Comparison of ENCODE assay signal across 22 cellular contexts in genomic region chr2:119856469-119856901, GRCh38.
DNase-seq lines count a peak whose midpoint lies in the region; ATAC-seq and TF ChIP-seq lines count a peak whose summit lies in the region.
"Had no signal": no experiment of that assay in that cellular context is flagged by ENCODE, and none has a peak within 500 bp of the region (broad histone marks: within the 10 kb centered on the region; RNA-seq: fewer than 3 reads in every experiment).

No MANE protein-coding gene starts in this region.

- intact Hi-C loops in activated CD4-positive, alpha-beta T cell treated with anti-CD3 and anti-CD28 coated beads for 36 hours (cut with DNase I, micrococcal nuclease): no loop called here

- H3K4me1 Mint-ChIP-seq in activated CD4-positive, alpha-beta T cell treated with anti-CD3 and anti-CD28 coated beads for 36 hours: peaks cover 40% of the 10 kb centered on the region
- peaks cover 12% of the 10 kb centered on the region for H3K4me1 Mint-ChIP-seq in activated T-helper 17 cell treated with anti-CD3 and anti-CD28 coated beads, Interleukin-2, amount 50 U/mL, for 72 hours
- H3K4me1 Mint-ChIP-seq: neural crest cell had no signal

- no peak for TF ChIP-seq CTCF in GM10266 (IDR thresholded peaks at IDR 0.05; ENCODE audit: control insufficient read depth, insufficient read depth, low read depth, missing control alignments)

- POLR2A ChIA-PET in activated CD4-positive, alpha-beta T cell treated with anti-CD3 and anti-CD28 coated beads for 36 hours (lab: Charles Lee): no interaction called here

- peaks cover 15% of the 10 kb centered on the region for H3K9me3 Mint-ChIP-seq in activated CD4-positive, alpha-beta T cell treated with anti-CD3 and anti-CD28 coated beads for 36 hours (ENCODE audit: low read depth)
- H3K9me3 Mint-ChIP-seq in activated T-helper 17 cell treated with anti-CD3 and anti-CD28 coated beads, Interleukin-2, amount 50 U/mL, for 72 hours: peaks cover 13% of the 10 kb centered on the region

- peaks cover 15% of the 10 kb centered on the region for H3K36me3 Mint-ChIP-seq in activated CD4-positive, alpha-beta T cell treated with anti-CD3 and anti-CD28 coated beads for 36 hours (ENCODE audit: low read depth)
- peaks cover 8% of the 10 kb centered on the region for H3K36me3 Mint-ChIP-seq in activated T-helper 17 cell treated with anti-CD3 and anti-CD28 coated beads, Interleukin-2, amount 50 U/mL, for 72 hours (ENCODE audit: low read depth)

- DNase-seq in activated CD4-positive, alpha-beta T cell treated with anti-CD3 and anti-CD28 coated beads for 36 hours: no peak
- DNase-seq in activated CD4-positive, alpha-beta T cell treated with anti-CD3 and anti-CD28 coated beads for 48 hours: no peak
- DNase-seq in NCI-H146 (lab: John Stamatoyannopoulos, UW): peak; percentile 41
- peak; percentile 84 for DNase-seq in renal cortical epithelial cell (ENCODE audit: low read depth)
- no peak for DNase-seq in GM10266 (ENCODE audit: extremely low spot score)
- DNase-seq: ACHN; activated CD4-positive, alpha-beta T cell treated with anti-CD3 and anti-CD28 coated beads, Interleukin-2, amount 10 ng/mL, durations not matched to agents 7 days and 5 days; activated naive CD4-positive, alpha-beta T cell treated with anti-CD3 and anti-CD28 coated beads, Interleukin-2, amount 50 U/mL, for 16 hours; activated T-cell treated with anti-CD3 and anti-CD28 coated beads, Interleukin-2, amount 50 U/mL, for 72 hours; Caco-2; caudate nucleus; dermis blood vessel endothelial cell; head of caudate nucleus; KBM-7; NCI-H1694 treated with DMSO at 0.1 percent for 48 hours; right lobe of liver; SJCRH30; stimulated activated naive CD4-positive, alpha-beta T cell treated with Interleukin-2 at 50 U/mL for 16 hours had no signal

- no peaks in the 10 kb centered on the region for H3K27me3 Mint-ChIP-seq in activated CD4-positive, alpha-beta T cell treated with anti-CD3 and anti-CD28 coated beads for 36 hours
- no peaks in the 10 kb centered on the region for H3K27me3 Mint-ChIP-seq in activated T-helper 17 cell treated with anti-CD3 and anti-CD28 coated beads, Interleukin-2, amount 50 U/mL, for 72 hours
- H3K27me3 Mint-ChIP-seq: activated CD4-positive, alpha-beta T cell treated with anti-CD3 and anti-CD28 coated beads, Interleukin-2, amount 10 ng/mL, durations not matched to agents 7 days and 5 days had no signal

- CTCF ChIA-PET in activated CD4-positive, alpha-beta T cell treated with anti-CD3 and anti-CD28 coated beads for 36 hours (lab: Charles Lee): interaction anchor here (0.5 to 0.8 kb wide), 3 partner anchors 178 to 999 kb away, joined by 3 to 4 read pairs (median 3); no protein-coding TSS in a partner anchor

- TF ChIP-seq POLR2A in GM18505 (IDR thresholded peaks at IDR 0.05; ENCODE audit: borderline replicate concordance, extremely low read depth, insufficient read depth, insufficient read length): no peak

- no peak overlapping the region for H3K4me3 Mint-ChIP-seq in activated CD4-positive, alpha-beta T cell treated with anti-CD3 and anti-CD28 coated beads for 36 hours
- H3K4me3 Mint-ChIP-seq in activated T-helper 17 cell treated with anti-CD3 and anti-CD28 coated beads, Interleukin-2, amount 50 U/mL, for 72 hours: no peak overlapping the region
- H3K4me3 Mint-ChIP-seq: activated CD4-positive, alpha-beta T cell treated with anti-CD3 and anti-CD28 coated beads, Interleukin-2, amount 10 ng/mL, durations not matched to agents 7 days and 5 days; activated T-cell treated with anti-CD3 and anti-CD28 coated beads, Interleukin-2, amount 50 U/mL, for 72 hours; neural crest cell had no signal

- no peak overlapping the region for H3K27ac Mint-ChIP-seq in activated CD4-positive, alpha-beta T cell treated with anti-CD3 and anti-CD28 coated beads for 36 hours
- H3K27ac Mint-ChIP-seq in activated T-helper 17 cell treated with anti-CD3 and anti-CD28 coated beads, Interleukin-2, amount 50 U/mL, for 72 hours: no peak overlapping the region
- H3K27ac Mint-ChIP-seq: activated CD4-positive, alpha-beta T cell treated with anti-CD3 and anti-CD28 coated beads, Interleukin-2, amount 10 ng/mL, durations not matched to agents 7 days and 5 days; activated T-cell treated with anti-CD3 and anti-CD28 coated beads, Interleukin-2, amount 50 U/mL, for 72 hours had no signal

- ATAC-seq in activated CD4-positive, alpha-beta T cell treated with anti-CD3 and anti-CD28 coated beads for 36 hours: peak; percentile 19
- ATAC-seq in activated T-helper 17 cell treated with anti-CD3 and anti-CD28 coated beads, Interleukin-2, amount 50 U/mL, for 72 hours (replicated peaks): peak; percentile 37
- ATAC-seq in GM18505 (IDR thresholded peaks at IDR 0.05; ENCODE audit: unreplicated experiment): no peak
- no peak for ATAC-seq in GM21515 (IDR thresholded peaks at IDR 0.05; ENCODE audit: unreplicated experiment)
- ATAC-seq: activated T-cell treated with anti-CD3 and anti-CD28 coated beads, Interleukin-2, amount 50 U/mL, for 72 hours had no signal

Comparison
In these comparisons a context has a peak if more than half of its experiments do, and no peak if none do; other contexts are left out.
1. ATAC-seq: peak in activated CD4-positive, alpha-beta T cell treated with anti-CD3 and anti-CD28 coated beads for 36 hours (single experiment) and activated T-helper 17 cell treated with anti-CD3 and anti-CD28 coated beads, Interleukin-2, amount 50 U/mL, for 72 hours (single experiment); none in GM18505 (single experiment) and GM21515 (single experiment).
2. DNase-seq: peak in NCI-H146 (single experiment) and renal cortical epithelial cell (single experiment); none in activated CD4-positive, alpha-beta T cell treated with anti-CD3 and anti-CD28 coated beads for 36 hours (single experiment), activated CD4-positive, alpha-beta T cell treated with anti-CD3 and anti-CD28 coated beads for 48 hours (single experiment) and GM10266 (single experiment).